28 cellular contexts compared by ENCODE assay signal in genomic region chr7:140025814-140026433, GRCh38.
"Had no signal": no experiment of that assay in that cellular context is flagged by ENCODE, and none has a peak within 500 bp of the region (broad histone marks: within the 10 kb centered on the region; RNA-seq: fewer than 3 reads in every experiment).

No MANE protein-coding gene starts in this region.

- H3K27me3 ChIP-seq: colonic mucosa, dorsolateral prefrontal cortex, esophagus muscularis mucosa, esophagus squamous epithelium, foreskin keratinocyte, gastrocnemius medialis, gastroesophageal sphincter, heart left ventricle, heart right ventricle had no signal

- DNase-seq: colonic mucosa; cortex of kidney; dorsolateral prefrontal cortex; effector CD4-positive, alpha-beta T cell; effector CD8-positive, alpha-beta T cell; effector memory CD4-positive, alpha-beta T cell; effector memory CD8-positive, alpha-beta T cell; endodermal cell; erythroblast; esophagus squamous epithelium; foreskin fibroblast; foreskin keratinocyte; foreskin melanocyte; gastrocnemius medialis; glutamatergic neuron; head of caudate nucleus; heart left ventricle; heart right ventricle had no signal

- H3K4me3 ChIP-seq: colonic mucosa, coronary artery, dorsolateral prefrontal cortex, esophagus muscularis mucosa, esophagus squamous epithelium, gastrocnemius medialis, gastroesophageal sphincter, heart left ventricle, heart right ventricle had no signal

- H3K27ac Mint-ChIP-seq: dendritic cell treated with granulocyte-macrophage colony-stimulating factor and Interleukin-4, amounts not matched to agents 40 ng/mL and 50 ng/mL, for 4 days; endodermal cell had no signal

- H3K27ac ChIP-seq: colonic mucosa, coronary artery, dorsolateral prefrontal cortex, epithelial cell of prostate, esophagus muscularis mucosa, esophagus squamous epithelium, foreskin keratinocyte, gastrocnemius medialis, gastroesophageal sphincter, heart left ventricle, heart right ventricle had no signal

- H3K4me1 Mint-ChIP-seq: endodermal cell had no signal

- H3K9me3 ChIP-seq: colonic mucosa, esophagus muscularis mucosa, esophagus squamous epithelium, gastrocnemius medialis, gastroesophageal sphincter, heart left ventricle, heart right ventricle had no signal

- H3K4me3 Mint-ChIP-seq: dendritic cell treated with granulocyte-macrophage colony-stimulating factor and Interleukin-4, amounts not matched to agents 40 ng/mL and 50 ng/mL, for 4 days; effector memory CD8-positive, alpha-beta T cell; endodermal cell had no signal

- H3K9me3 Mint-ChIP-seq: dendritic cell treated with granulocyte-macrophage colony-stimulating factor and Interleukin-4, amounts not matched to agents 40 ng/mL and 50 ng/mL, for 4 days; effector memory CD8-positive, alpha-beta T cell; endodermal cell had no signal

- FAIRE-seq: colon, endometrium, endothelial cell of umbilical vein, frontal cortex had no signal

- H3K27me3 Mint-ChIP-seq: dendritic cell treated with granulocyte-macrophage colony-stimulating factor and Interleukin-4, amounts not matched to agents 40 ng/mL and 50 ng/mL, for 4 days; effector memory CD8-positive, alpha-beta T cell had no signal

- ATAC-seq: effector memory CD8-positive, alpha-beta T cell; esophagus mucosa; foreskin keratinocyte; gastrocnemius medialis; gastroesophageal sphincter; heart left ventricle had no signal

- H3K4me1 ChIP-seq: colonic mucosa, esophagus muscularis mucosa, esophagus squamous epithelium, foreskin keratinocyte, gastrocnemius medialis, gastroesophageal sphincter, heart left ventricle, heart right ventricle had no signal

- H3K36me3 ChIP-seq: colonic mucosa, gastrocnemius medialis had no signal
